In genomic region chr1:44820328-44820944, GRCh38 we compare ENCODE assay signal across 7 cellular contexts. TPM values are rescaled to one million over a fixed set of nuclear protein-coding genes. Genes with fewer than 3 reads are reported as not detected.
DNase-seq lines count a peak whose midpoint lies in the region; ATAC-seq lines count a peak whose summit lies in the region.
"Had no signal": no experiment of that assay in that cellular context is flagged by ENCODE, and none has a peak within 500 bp of the region (broad histone marks: within the 10 kb centered on the region; RNA-seq: fewer than 3 reads in every experiment).

No MANE protein-coding gene starts in this region.

- H3K27me3 ChIP-seq in duodenal mucosa (ENCODE audit: control insufficient read depth in 1 of 2, insufficient read depth in 2 of 2, low read length in 2 of 2), result no peaks in the 10 kb centered on the region

- no peaks in the 10 kb centered on the region for H3K9me3 ChIP-seq in duodenal mucosa (ENCODE audit: control insufficient read depth in 1 of 2, low read length in 2 of 2)

- peak overlapping the region; percentile 99 for H3K27ac ChIP-seq in duodenal mucosa (ENCODE audit: low read depth, low read length)

- H3K4me3 ChIP-seq in duodenal mucosa (ENCODE audit: low read depth in 1 of 2, low read length in 2 of 2), result peak overlapping the region; percentile 80 to 85

- peak overlapping the region; percentile 94 to 98 for H3K9ac ChIP-seq in duodenal mucosa (ENCODE audit: low read depth in 1 of 2, low read length in 2 of 2)

- no peaks in the 10 kb centered on the region for H3K36me3 ChIP-seq in duodenal mucosa (ENCODE audit: control insufficient read depth in 1 of 2, insufficient read depth in 2 of 2, low read length in 2 of 2)

- peaks cover 5 to 6% of the 10 kb centered on the region in 2 donors for H3K4me1 ChIP-seq in duodenal mucosa (ENCODE audit: control insufficient read depth in 1 of 2, insufficient read depth in 2 of 2, low read length in 2 of 2)

- intact Hi-C loops in sciatic nerve (cut with DNase I), result no loop called here

- DNase-seq in sciatic nerve (ENCODE audit: low spot score), result peak; percentile 62
- no peak for DNase-seq in NCI-H1092 treated with DMSO at 0.1 percent for 48 hours (lab: John Stamatoyannopoulos, UW)
- no peak for DNase-seq in amniotic stem cell (lab: John Stamatoyannopoulos, UW)
- DNase-seq in T-helper 9 cell, result no peak

- ATAC-seq in HG03378 (IDR thresholded peaks at IDR 0.05; ENCODE audit: unreplicated experiment) (peak; percentile 7), sciatic nerve (peak; percentile 27)

RNA-seq across cellular contexts. Expression of gene BTBD19, which starts 12.1 kb away (rescaled TPM):
- total RNA-seq in sciatic nerve, result 35.0 TPM

RNA-seq across cellular contexts. Expression of gene DYNLT4, which starts 13.3 kb away (rescaled TPM):
- 0.49 TPM for total RNA-seq in sciatic nerve
- total RNA-seq: activated CD8-positive, alpha-beta memory T cell treated with anti-CD3 and anti-CD28 coated beads for 36 hours had no signal

RNA-seq across cellular contexts. Expression of gene PLK3, which starts 20.3 kb away (rescaled TPM):
- 26.1 TPM for total RNA-seq in sciatic nerve

RNA-seq across cellular contexts. Expression of gene PTCH2, which starts 22.6 kb away (rescaled TPM):
- 31.2 TPM for total RNA-seq in sciatic nerve

RNA-seq across cellular contexts. Expression of gene BEST4, which starts 32.5 kb away (rescaled TPM):
- total RNA-seq in sciatic nerve, result 0.36 TPM
